ENCODE assay signal across 12 cellular contexts in genomic region chr17:82440991-82441627, GRCh38. TPM values are rescaled to one million over a fixed set of nuclear protein-coding genes. Genes with fewer than 3 reads are reported as not detected.
A peak's percentile ranks its signal among the peaks of the same experiment; 100 is the strongest.
DNase-seq lines count a peak whose midpoint lies in the region; ATAC-seq and TF ChIP-seq lines count a peak whose summit lies in the region.
"Had no signal": no experiment of that assay in that cellular context is flagged by ENCODE, and none has a peak within 500 bp of the region (broad histone marks: within the 10 kb centered on the region; RNA-seq: fewer than 3 reads in every experiment).

No MANE protein-coding gene starts in this region.

- TF ChIP-seq EP300 in tibial nerve (IDR thresholded peaks at IDR 0.05): no peak

- no peak for ATAC-seq in activated T-cell treated with anti-CD3 and anti-CD28 coated beads, Interleukin-2, amount 50 U/mL, for 72 hours (replicated peaks in 1 of 2)
- ATAC-seq in right cardiac atrium: peak in 1 of 2 donors; percentile 3
- no peak for ATAC-seq in sciatic nerve
- ATAC-seq: pancreas had no signal

- H3K4me3 ChIP-seq in right cardiac atrium (ENCODE audit: low read length) (no peak overlapping the region), tibial nerve (peak overlapping the region in 1 of 4 donors; percentile 16)
- H3K4me3 ChIP-seq: pancreas had no signal

- H3K27ac ChIP-seq in right cardiac atrium (ENCODE audit: low read length): no peak overlapping the region
- peak overlapping the region; percentile 5 to 86 (median 86) for H3K27ac ChIP-seq in tibial nerve

- H3K9me3 Mint-ChIP-seq in activated T-cell treated with anti-CD3 and anti-CD28 coated beads, Interleukin-2, amount 50 U/mL, for 72 hours: no peaks in the 10 kb centered on the region
- H3K9me3 Mint-ChIP-seq: CD4-positive, alpha-beta T cell had no signal

- H3K36me3 Mint-ChIP-seq in activated T-cell treated with anti-CD3 and anti-CD28 coated beads, Interleukin-2, amount 50 U/mL, for 72 hours (ENCODE audit: insufficient read depth in 2 of 2): peaks cover 0 to 1% of the 10 kb centered on the region in 2 donors

- H3K36me3 ChIP-seq in tibial nerve: peaks cover 0 to 95% (median 4%) of the 10 kb centered on the region in 3 donors

- H3K9me3 ChIP-seq in right cardiac atrium (ENCODE audit: control insufficient read depth, low read length): no peaks in the 10 kb centered on the region
- no peaks in the 10 kb centered on the region for H3K9me3 ChIP-seq in tibial nerve
- H3K9me3 ChIP-seq: pancreas had no signal

- DNase-seq in activated T-cell treated with anti-CD3 and anti-CD28 coated beads, Interleukin-2, amount 50 U/mL, for 72 hours: no peak
- DNase-seq in activated T-cell treated with anti-CD3 and anti-CD28 coated beads for 4 hours: no peak
- peak; percentile 94 for DNase-seq in NCI-H2171 treated with DMSO at 0.1 percent for 48 hours (lab: John Stamatoyannopoulos, UW)
- peak; percentile 46 to 80 (median 79) for DNase-seq in right cardiac atrium
- DNase-seq in tibial nerve (ENCODE audit: low spot score in 2 of 2): no peak
- DNase-seq in posterior vena cava (ENCODE audit: low spot score): no peak
- no peak for DNase-seq in sciatic nerve (ENCODE audit: low spot score)
- no peak for DNase-seq in OCI-M2 (lab: John Stamatoyannopoulos, UW; ENCODE audit: unreplicated experiment)
- DNase-seq: CD4-positive, alpha-beta T cell; NCI-H446 treated with DMSO at 0.1 percent for 48 hours; T-helper 9 cell had no signal

- no peak for TF ChIP-seq CTCF in tibial nerve (IDR thresholded peaks at IDR 0.05)

- H3K27ac Mint-ChIP-seq in activated T-cell treated with anti-CD3 and anti-CD28 coated beads, Interleukin-2, amount 50 U/mL, for 72 hours: peak overlapping the region; percentile 81
- H3K27ac Mint-ChIP-seq: CD4-positive, alpha-beta T cell had no signal

- WGBS in right cardiac atrium: 65% methylated on average over 17 of the region's 17 CpGs
- 59 to 64% methylated on average over 15 to 17 of the region's 17 CpGs for WGBS in tibial nerve, 2 donors

- peaks cover 12% of the 10 kb centered on the region for H3K4me1 Mint-ChIP-seq in activated T-cell treated with anti-CD3 and anti-CD28 coated beads, Interleukin-2, amount 50 U/mL, for 72 hours (ENCODE audit: low read depth)

- H3K4me3 Mint-ChIP-seq in activated T-cell treated with anti-CD3 and anti-CD28 coated beads, Interleukin-2, amount 50 U/mL, for 72 hours: no peak overlapping the region
- H3K4me3 Mint-ChIP-seq: CD4-positive, alpha-beta T cell had no signal

- H3K27me3 ChIP-seq in right cardiac atrium (ENCODE audit: control insufficient read depth, insufficient read depth) (no peaks in the 10 kb centered on the region), tibial nerve (no peaks in the 10 kb centered on the region)
- H3K27me3 ChIP-seq: pancreas had no signal

- no peaks in the 10 kb centered on the region for H3K4me1 ChIP-seq in right cardiac atrium (ENCODE audit: control insufficient read depth, insufficient read depth, low read length)
- H3K4me1 ChIP-seq in tibial nerve: peaks cover 0 to 36% (median 12%) of the 10 kb centered on the region in 4 donors

- H3K27me3 Mint-ChIP-seq in activated T-cell treated with anti-CD3 and anti-CD28 coated beads, Interleukin-2, amount 50 U/mL, for 72 hours (ENCODE audit: low read depth): no peaks in the 10 kb centered on the region
- H3K27me3 Mint-ChIP-seq: CD4-positive, alpha-beta T cell had no signal

- TF ChIP-seq POLR2A in tibial nerve (IDR thresholded peaks at IDR 0.05): no peak

- intact Hi-C loops in right cardiac atrium (cut with DNase I) (no loop called here), posterior vena cava (cut with DNase I) (no loop called here), sciatic nerve (cut with DNase I) (no loop called here)

RNA-seq across cellular contexts. Expression of gene CYBC1, which starts 9.4 kb away (rescaled TPM):
- 100 to 1,000 TPM; 256 to 300 TPM for total RNA-seq in activated T-cell treated with anti-CD3 and anti-CD28 coated beads, Interleukin-2, amount 50 U/mL, for 72 hours
- 10 to 100 TPM; 31.0 to 34.7 (median 33.5) TPM for total RNA-seq in right cardiac atrium
- polyA plus RNA-seq in right cardiac atrium: 20.8 TPM
- total RNA-seq in tibial nerve: 100 to 1,000 TPM in 2 of 4 donors, 10 to 100 TPM in 2; 45.4 to 106 (median 86.4) TPM
- total RNA-seq in posterior vena cava: 10 to 100 TPM; 55.5 to 77.9 TPM
- total RNA-seq in sciatic nerve: 94.5 TPM

RNA-seq across cellular contexts. Expression of gene NARF, which starts 17.4 kb away (rescaled TPM):
- total RNA-seq in activated T-cell treated with anti-CD3 and anti-CD28 coated beads, Interleukin-2, amount 50 U/mL, for 72 hours: 100 to 1,000 TPM in 1 of 2 donors, 10 to 100 TPM in 1; 90.4 to 120 TPM
- 10 to 100 TPM; 67.4 to 99.6 (median 77.1) TPM for total RNA-seq in right cardiac atrium
- 79.1 TPM for polyA plus RNA-seq in right cardiac atrium
- 10 to 100 TPM; 25.8 to 79.2 (median 59.9) TPM for total RNA-seq in tibial nerve
- 10 to 100 TPM; 34.2 to 37.1 TPM for total RNA-seq in posterior vena cava
- total RNA-seq in sciatic nerve: 55.5 TPM

RNA-seq across cellular contexts. Expression of gene OGFOD3, which starts 22.7 kb away (rescaled TPM):
- 10 to 100 TPM; 17.2 to 17.7 TPM for total RNA-seq in activated T-cell treated with anti-CD3 and anti-CD28 coated beads, Interleukin-2, amount 50 U/mL, for 72 hours
- total RNA-seq in right cardiac atrium (10 to 100 TPM; 27.9 to 34.0 (median 30.5) TPM), tibial nerve (10 to 100 TPM; 23.7 to 51.6 (median 40.7) TPM), posterior vena cava (10 to 100 TPM; 21.0 to 26.8 TPM), sciatic nerve (23.5 TPM)
- polyA plus RNA-seq in right cardiac atrium: 28.9 TPM

RNA-seq across cellular contexts. Expression of gene HEXD, which starts 23.0 kb away (rescaled TPM):
- 10 to 100 TPM; 26.4 to 26.7 TPM for total RNA-seq in activated T-cell treated with anti-CD3 and anti-CD28 coated beads, Interleukin-2, amount 50 U/mL, for 72 hours
- total RNA-seq in right cardiac atrium (10 to 100 TPM; 13.6 to 24.4 (median 18.7) TPM), tibial nerve (100 to 1,000 TPM in 1 of 4 donors, 10 to 100 TPM in 3; 65.6 to 143 (median 95.1) TPM), posterior vena cava (10 to 100 TPM; 10.0 to 16.4 TPM), sciatic nerve (43.2 TPM)
- polyA plus RNA-seq in right cardiac atrium: 22.5 TPM

Comparison
In these comparisons a context has a peak if more than half of its experiments do, and no peak if none do; other contexts are left out.
1. DNase-seq: peak in NCI-H2171 treated with DMSO at 0.1 percent for 48 hours (single experiment) and right cardiac atrium (3 of 3); none in activated T-cell treated with anti-CD3 and anti-CD28 coated beads, Interleukin-2, amount 50 U/mL, for 72 hours (0 of 2), activated T-cell treated with anti-CD3 and anti-CD28 coated beads for 4 hours (single experiment), tibial nerve (0 of 2), posterior vena cava (single experiment), sciatic nerve (single experiment) and OCI-M2 (single experiment).